Comparison of ENCODE assay signal across 1 cellular context in genomic region chr1:37033355-37034291, GRCh38.
TF ChIP-seq lines count a peak whose summit lies in the region.

No MANE protein-coding gene starts in this region.

TF ChIP-seq in GM23338, 12 proteins besides CTCF, POLR2A, EP300 and RAD21 (continued from another document):
- TF ChIP-seq ZNF462 (CRISPR knock-in tag; IDR thresholded peaks at IDR 0.05), result no peak
- TF ChIP-seq STAT1 (IDR thresholded peaks at IDR 0.05; ENCODE audit: unreplicated experiment), result no peak
- TF ChIP-seq POLR2AphosphoS5 (IDR thresholded peaks at IDR 0.05; ENCODE audit: low read depth), result no peak
